8 cellular contexts compared by ENCODE assay signal in genomic region chr12:6764011-6764828, GRCh38.
A peak's percentile ranks its signal among the peaks of the same experiment; 100 is the strongest.
DNase-seq lines count a peak whose midpoint lies in the region; ATAC-seq lines count a peak whose summit lies in the region.

No MANE protein-coding gene starts in this region.

- intact Hi-C loops in dendritic cell treated with granulocyte-macrophage colony-stimulating factor and Interleukin-4, amounts not matched to agents 40 ng/mL and 50 ng/mL, for 4 days (cut with micrococcal nuclease): loop anchor here (1.0 kb wide), 1 partner anchor 10 kb away; no protein-coding TSS in a partner anchor

- H3K27ac Mint-ChIP-seq in dendritic cell treated with granulocyte-macrophage colony-stimulating factor and Interleukin-4, amounts not matched to agents 40 ng/mL and 50 ng/mL, for 4 days: peak overlapping the region; percentile 16

- H3K9me3 Mint-ChIP-seq in dendritic cell treated with granulocyte-macrophage colony-stimulating factor and Interleukin-4, amounts not matched to agents 40 ng/mL and 50 ng/mL, for 4 days: no peaks in the 10 kb centered on the region

- peaks cover 15% of the 10 kb centered on the region for H3K36me3 Mint-ChIP-seq in dendritic cell treated with granulocyte-macrophage colony-stimulating factor and Interleukin-4, amounts not matched to agents 40 ng/mL and 50 ng/mL, for 4 days (ENCODE audit: low read depth)

- DNase-seq in Ammon's horn (ENCODE audit: low spot score) (peak; percentile 97), NCI-H187 treated with DMSO at 0.1 percent for 48 hours (lab: John Stamatoyannopoulos, UW) (peak; percentile 98), T-helper 2 cell (peak in 3 of 5 experiments; percentile 38 to 88 (median 66)), kidney tubule cell (ENCODE audit: low spot score) (peak; percentile 99)
- peak; percentile 26 for DNase-seq in stimulated activated CD4-positive, alpha-beta T cell treated with anti-CD3 and anti-CD28 coated beads, Interleukin-4, amount 100 ng/mL, for 1 hour

- H3K4me3 Mint-ChIP-seq in dendritic cell treated with granulocyte-macrophage colony-stimulating factor and Interleukin-4, amounts not matched to agents 40 ng/mL and 50 ng/mL, for 4 days: peak overlapping the region; percentile 57

- peaks cover 52% of the 10 kb centered on the region for H3K27me3 Mint-ChIP-seq in dendritic cell treated with granulocyte-macrophage colony-stimulating factor and Interleukin-4, amounts not matched to agents 40 ng/mL and 50 ng/mL, for 4 days

- peaks cover 48% of the 10 kb centered on the region for H3K4me1 Mint-ChIP-seq in dendritic cell treated with granulocyte-macrophage colony-stimulating factor and Interleukin-4, amounts not matched to agents 40 ng/mL and 50 ng/mL, for 4 days (ENCODE audit: low read depth)

- ATAC-seq in GM18861 (IDR thresholded peaks at IDR 0.05; ENCODE audit: unreplicated experiment): peak; percentile 78
- ATAC-seq in HG03025 (IDR thresholded peaks at IDR 0.05; ENCODE audit: low FRiP score, unreplicated experiment): peak; percentile 69

Comparison
In these comparisons a context has a peak if more than half of its experiments do, and no peak if none do; other contexts are left out.
1. Peak in every context shown above with its lines: DNase-seq and ATAC-seq.
2. DNase-seq: peak in every context shown above with its lines; median percentile 99 in kidney tubule cell; 98 in NCI-H187 treated with DMSO at 0.1 percent for 48 hours; 97 in Ammon's horn; 66 in T-helper 2 cell; 26 in stimulated activated CD4-positive, alpha-beta T cell treated with anti-CD3 and anti-CD28 coated beads, Interleukin-4, amount 100 ng/mL, for 1 hour.